Comparison of ENCODE assay signal across 9 cellular contexts in genomic region chr11:77449060-77449521, GRCh38. TPM values are rescaled to one million over a fixed set of nuclear protein-coding genes. Genes with fewer than 3 reads are reported as not detected.
DNase-seq lines count a peak whose midpoint lies in the region; ATAC-seq and TF ChIP-seq lines count a peak whose summit lies in the region.
"Had no signal": no experiment of that assay in that cellular context is flagged by ENCODE, and none has a peak within 500 bp of the region (broad histone marks: within the 10 kb centered on the region; RNA-seq: fewer than 3 reads in every experiment).

No MANE protein-coding gene starts in this region.

- no peak overlapping the region for H3K27ac ChIP-seq in CD4-positive, alpha-beta T cell (ENCODE audit: low read depth, low read length)

- no peak for TF ChIP-seq CTCF in CD4-positive, alpha-beta T cell (IDR thresholded peaks at IDR 0.05)

- H3K27ac Mint-ChIP-seq in CD4-positive, alpha-beta T cell, result peak overlapping the region; percentile 7
- peak overlapping the region in 1 of 2 donors; percentile 36 for H3K27ac Mint-ChIP-seq in activated naive CD4-positive, alpha-beta T cell treated with anti-CD3 and anti-CD28 coated beads, Interleukin-2, amount 50 U/mL, for 72 hours
- H3K27ac Mint-ChIP-seq in activated CD4-positive, alpha-beta memory T cell treated with anti-CD3 and anti-CD28 coated beads, Interleukin-2, amount 10 ng/mL, durations not matched to agents 7 days and 5 days, result no peak overlapping the region

- H3K9me3 Mint-ChIP-seq in CD4-positive, alpha-beta T cell, result no peaks in the 10 kb centered on the region
- no peaks in the 10 kb centered on the region for H3K9me3 Mint-ChIP-seq in activated naive CD4-positive, alpha-beta T cell treated with anti-CD3 and anti-CD28 coated beads, Interleukin-2, amount 50 U/mL, for 72 hours
- H3K9me3 Mint-ChIP-seq in activated CD4-positive, alpha-beta memory T cell treated with anti-CD3 and anti-CD28 coated beads, Interleukin-2, amount 10 ng/mL, durations not matched to agents 7 days and 5 days, result no peaks in the 10 kb centered on the region

- H3K36me3 Mint-ChIP-seq in CD4-positive, alpha-beta T cell (ENCODE audit: low read depth), result no peaks in the 10 kb centered on the region
- H3K36me3 Mint-ChIP-seq in activated naive CD4-positive, alpha-beta T cell treated with anti-CD3 and anti-CD28 coated beads, Interleukin-2, amount 50 U/mL, for 72 hours, result no peaks in the 10 kb centered on the region
- no peaks in the 10 kb centered on the region for H3K36me3 Mint-ChIP-seq in activated CD4-positive, alpha-beta memory T cell treated with anti-CD3 and anti-CD28 coated beads, Interleukin-2, amount 10 ng/mL, durations not matched to agents 7 days and 5 days (ENCODE audit: low read depth)

- CTCF ChIA-PET in CD4-positive, alpha-beta T cell (lab: Charles Lee), result interaction anchor here (2.1 kb wide), 1 partner anchor 11 kb away, joined by 5 read pairs; no protein-coding TSS in a partner anchor
- CTCF ChIA-PET in activated CD4-positive, alpha-beta memory T cell treated with anti-CD3 and anti-CD28 coated beads, Interleukin-2, amount 10 ng/mL, durations not matched to agents 7 days and 5 days (lab: Charles Lee), result no interaction called here

- intact Hi-C loops in CD4-positive, alpha-beta T cell (cut with DNase I, micrococcal nuclease), result no loop called here
- intact Hi-C loops in sciatic nerve (cut with DNase I), result no loop called here

- no peak overlapping the region for H3K4me3 Mint-ChIP-seq in CD4-positive, alpha-beta T cell
- no peak overlapping the region for H3K4me3 Mint-ChIP-seq in activated CD4-positive, alpha-beta memory T cell treated with anti-CD3 and anti-CD28 coated beads, Interleukin-2, amount 10 ng/mL, durations not matched to agents 7 days and 5 days

- POLR2A ChIA-PET in CD4-positive, alpha-beta T cell (lab: Charles Lee), result no interaction called here
- POLR2A ChIA-PET in activated CD4-positive, alpha-beta memory T cell treated with anti-CD3 and anti-CD28 coated beads, Interleukin-2, amount 10 ng/mL, durations not matched to agents 7 days and 5 days (lab: Charles Lee), result no interaction called here

- H3K27me3 Mint-ChIP-seq in CD4-positive, alpha-beta T cell, result no peaks in the 10 kb centered on the region
- peaks cover 3% of the 10 kb centered on the region for H3K27me3 Mint-ChIP-seq in activated CD4-positive, alpha-beta memory T cell treated with anti-CD3 and anti-CD28 coated beads, Interleukin-2, amount 10 ng/mL, durations not matched to agents 7 days and 5 days

- H3K27me3 ChIP-seq in CD4-positive, alpha-beta T cell (ENCODE audit: control insufficient read depth, insufficient read depth, low read length), result no peaks in the 10 kb centered on the region

- H3K9me3 ChIP-seq in CD4-positive, alpha-beta T cell (ENCODE audit: control insufficient read depth, low read length), result no peaks in the 10 kb centered on the region

- no peak for ATAC-seq in CD4-positive, alpha-beta T cell (ENCODE audit: poor library complexity)
- ATAC-seq in GM19351 (IDR thresholded peaks at IDR 0.05; ENCODE audit: unreplicated experiment) (peak; percentile 63), HG03159 (IDR thresholded peaks at IDR 0.05; ENCODE audit: unreplicated experiment) (peak; percentile 53), sciatic nerve (no peak)
- peak; percentile 20 to 57 for ATAC-seq in activated naive CD4-positive, alpha-beta T cell treated with anti-CD3 and anti-CD28 coated beads, Interleukin-2, amount 50 U/mL, for 72 hours

- no peak for DNase-seq in CD4-positive, alpha-beta T cell
- no peak for DNase-seq in activated naive CD4-positive, alpha-beta T cell treated with anti-CD3 and anti-CD28 coated beads, Interleukin-2, amount 50 U/mL, for 72 hours (ENCODE audit: low spot score in 2 of 2)
- DNase-seq in sciatic nerve (ENCODE audit: low spot score), result no peak
- DNase-seq in hippocampal formation (lab: John Stamatoyannopoulos, UW), result no peak
- DNase-seq in activated CD4-positive, alpha-beta memory T cell treated with anti-CD3 and anti-CD28 coated beads, Interleukin-2, amount 10 ng/mL, durations not matched to agents 7 days and 5 days, result no peak
- DNase-seq in NCI-H2196 (lab: John Stamatoyannopoulos, UW; ENCODE audit: unreplicated experiment), result no peak
- DNase-seq: NCI-H1417 had no signal

- H3K4me1 Mint-ChIP-seq in CD4-positive, alpha-beta T cell (ENCODE audit: low read depth), result peaks cover 26% of the 10 kb centered on the region
- peaks cover 22% of the 10 kb centered on the region for H3K4me1 Mint-ChIP-seq in activated CD4-positive, alpha-beta memory T cell treated with anti-CD3 and anti-CD28 coated beads, Interleukin-2, amount 10 ng/mL, durations not matched to agents 7 days and 5 days

RNA-seq across cellular contexts. Expression of gene PAK1, which starts 24.8 kb away (rescaled TPM):
- total RNA-seq in CD4-positive, alpha-beta T cell, result 10 to 100 TPM in 1 of 2 experiments, 1 to 10 TPM in 1; 6.9 to 12.6 TPM
- 10 to 100 TPM; 32.7 to 43.2 TPM for total RNA-seq in activated naive CD4-positive, alpha-beta T cell treated with anti-CD3 and anti-CD28 coated beads, Interleukin-2, amount 50 U/mL, for 72 hours
- total RNA-seq in sciatic nerve, result 31.3 TPM
- total RNA-seq in activated CD4-positive, alpha-beta memory T cell treated with anti-CD3 and anti-CD28 coated beads, Interleukin-2, amount 10 ng/mL, durations not matched to agents 7 days and 5 days, result 10 to 100 TPM; 47.1 to 48.2 TPM

Comparison
In these comparisons a context has a peak if more than half of its experiments do, and no peak if none do; other contexts are left out.
1. ATAC-seq: peak in GM19351 (single experiment), HG03159 (single experiment) and activated naive CD4-positive, alpha-beta T cell treated with anti-CD3 and anti-CD28 coated beads, Interleukin-2, amount 50 U/mL, for 72 hours (2 of 2); none in CD4-positive, alpha-beta T cell (single experiment) and sciatic nerve (single experiment).